In genomic region chr2:186065491-186065890, GRCh38 we compare ENCODE assay signal across 22 cellular contexts.
"Had no signal": no experiment of that assay in that cellular context is flagged by ENCODE, and none has a peak within 500 bp of the region (broad histone marks: within the 10 kb centered on the region; RNA-seq: fewer than 3 reads in every experiment).

No MANE protein-coding gene starts in this region.

- H3K27ac ChIP-seq: coronary artery, esophagus squamous epithelium, neutrophil, pancreas, thoracic aorta, tibial nerve, upper lobe of left lung had no signal

- H3K4me3 ChIP-seq: coronary artery, esophagus squamous epithelium, lung, mucosa of descending colon, pancreas, thoracic aorta, tibial nerve, upper lobe of left lung had no signal

- H3K36me3 ChIP-seq: esophagus squamous epithelium, neutrophil, pancreas, thoracic aorta, tibial nerve, upper lobe of left lung had no signal

- ATAC-seq: left lobe of liver; mucosa of descending colon; natural killer cell treated with Interleukin-12 subunit alpha and Interleukin-12 subunit beta and Interleukin-15 and Interleukin-18, amount 100 ng/mL, for 72 hours; pancreas; sciatic nerve; stimulated activated memory B cell treated with anti-CD40 and anti-IgM and Interleukin-4, amounts not matched to agents 10 μg/mL and 1 μg/mL and 100 μg/mL, for 72 hours; stimulated activated naive CD8-positive, alpha-beta T cell treated with anti-CD3 and anti-CD28 coated beads, Interleukin-15, Interleukin-2, amounts not matched to agents 100 U/mL and 50 U/mL, for 24 hours had no signal

- H3K27me3 ChIP-seq: esophagus squamous epithelium, neutrophil, pancreas, tibial nerve, upper lobe of left lung had no signal

- H3K4me1 ChIP-seq: esophagus squamous epithelium, pancreas, upper lobe of left lung had no signal

- DNase-seq: dermis blood vessel endothelial cell; effector memory CD4-positive, alpha-beta T cell; erythroblast; esophagus squamous epithelium; head of caudate nucleus; mesenchymal stem cell; mucosa of descending colon; naive B cell; pancreas; stimulated activated CD4-positive, alpha-beta T cell treated with anti-CD3 and anti-CD28 coated beads, Interleukin-4, amount 100 ng/mL, for 4 hours; stimulated activated naive CD8-positive, alpha-beta T cell treated with anti-CD3 and anti-CD28 coated beads, Interleukin-15, Interleukin-2, amounts not matched to agents 100 U/mL and 50 U/mL, for 24 hours; substantia nigra; upper lobe of left lung had no signal

- H3K9me3 ChIP-seq: esophagus squamous epithelium, mucosa of descending colon, neutrophil, pancreas, thoracic aorta, tibial nerve, upper lobe of left lung had no signal
